ENCODE assay signal across 19 cellular contexts in genomic region chr1:180458807-180459206, GRCh38. TPM values are rescaled to one million over a fixed set of nuclear protein-coding genes. Genes with fewer than 3 reads are reported as not detected.
DNase-seq lines count a peak whose midpoint lies in the region; FAIRE-seq and TF ChIP-seq lines count a peak whose summit lies in the region.
"Had no signal": no experiment of that assay in that cellular context is flagged by ENCODE, and none has a peak within 500 bp of the region (broad histone marks: within the 10 kb centered on the region; RNA-seq: fewer than 3 reads in every experiment).

No MANE protein-coding gene starts in this region.

- H3K27ac ChIP-seq in VCaP (peak overlapping the region; percentile 16; the same call in 1 of the 2 replicates), small intestine (ENCODE audit: low read depth in 1 of 2, low read length in 1 of 2) (no peak overlapping the region), neural progenitor cell (no peak overlapping the region)
- H3K27ac ChIP-seq: BLaER1 treated with 17β-estradiol and CSF1 and Interleukin-3, amounts not matched to agents 10 nM and 100 nM had no signal

- H4K20me1 ChIP-seq in neural progenitor cell (ENCODE audit: low read depth), result no peaks in the 10 kb centered on the region

- WGBS in small intestine, 3 donors, result 75 to 93% (median 76%) methylated on average over 2 of the region's 2 CpGs

- no peak overlapping the region for H3K4me3 Mint-ChIP-seq in neural progenitor cell
- H3K4me3 Mint-ChIP-seq: B cell; CD8-positive, alpha-beta T cell; H9 had no signal

- peaks cover 0 to 2% of the 10 kb centered on the region in 2 donors for H3K4me1 ChIP-seq in small intestine (ENCODE audit: control insufficient read depth in 2 of 2, insufficient read depth in 1 of 2, low read depth in 1 of 2, low read length in 1 of 2)
- H3K4me1 ChIP-seq in neural progenitor cell, result no peaks in the 10 kb centered on the region
- H3K4me1 ChIP-seq: BLaER1 treated with 17β-estradiol and CSF1 and Interleukin-3, amounts not matched to agents 10 nM and 100 nM had no signal

- H3K27me3 Mint-ChIP-seq in neural progenitor cell (ENCODE audit: insufficient read depth, low read depth), result peaks cover 2% of the 10 kb centered on the region
- H3K27me3 Mint-ChIP-seq: B cell had no signal

- H3K36me3 ChIP-seq in small intestine (ENCODE audit: control insufficient read depth in 2 of 2, insufficient read depth in 2 of 2, low read length in 2 of 2) (no peaks in the 10 kb centered on the region), neural progenitor cell (no peaks in the 10 kb centered on the region)

- H3F3A ChIP-seq in neural progenitor cell (ENCODE audit: low read depth), result no peaks in the 10 kb centered on the region

- no peak overlapping the region for H3K4me2 ChIP-seq in neural progenitor cell
- H3K4me2 ChIP-seq: BLaER1 treated with 17β-estradiol and CSF1 and Interleukin-3, amounts not matched to agents 10 nM and 100 nM had no signal

- no peak overlapping the region for H2AFZ ChIP-seq in neural progenitor cell (replicated peaks)

- H3K27me3 ChIP-seq in small intestine (ENCODE audit: control insufficient read depth in 2 of 2, insufficient read depth in 2 of 2, low read length in 2 of 2) (no peaks in the 10 kb centered on the region), neural progenitor cell (no peaks in the 10 kb centered on the region)
- H3K27me3 ChIP-seq: BLaER1 treated with 17β-estradiol and CSF1 and Interleukin-3, amounts not matched to agents 10 nM and 100 nM had no signal

- peaks cover 44% of the 10 kb centered on the region for H3K36me3 Mint-ChIP-seq in neural progenitor cell

- peaks cover 39% of the 10 kb centered on the region for H3K9me3 Mint-ChIP-seq in neural progenitor cell

- no peak for TF ChIP-seq CTCF in VCaP (conservative IDR thresholded peaks at IDR 0.05)
- no peak for TF ChIP-seq CTCF in neural progenitor cell (IDR thresholded peaks at IDR 0.05)

- no peak overlapping the region for H3K27ac Mint-ChIP-seq in neural progenitor cell
- H3K27ac Mint-ChIP-seq: B cell; CD8-positive, alpha-beta T cell; H9 had no signal

- DNase-seq in frontal cortex (ENCODE audit: low spot score in 2 of 2), result no peak
- no peak for DNase-seq in small intestine
- no peak for DNase-seq in pons (ENCODE audit: low spot score)
- DNase-seq in neural progenitor cell (ENCODE audit: low spot score), result no peak
- DNase-seq in NCI-H748 (lab: John Stamatoyannopoulos, UW; ENCODE audit: unreplicated experiment), result no peak
- DNase-seq: 8988T; CD8-positive, alpha-beta T cell; DMS 273 treated with DMSO at 0.1 percent for 48 hours; DMS53; DND-41; EL; H9 had no signal

- peak; percentile 90 for FAIRE-seq in G401.6 (lab: Jason Lieb, UNC)
- peak; percentile 73 for FAIRE-seq in frontal cortex (lab: Jason Lieb, UNC)
- peak; percentile 74 for FAIRE-seq in small intestine (lab: Jason Lieb, UNC)
- FAIRE-seq: GM12891, GM19239, H1 had no signal

- H3K4me3 ChIP-seq in small intestine (ENCODE audit: low read depth in 1 of 2, low read length in 2 of 2), result no peak overlapping the region
- H3K4me3 ChIP-seq in neural progenitor cell, result no peak overlapping the region
- H3K4me3 ChIP-seq: BLaER1 treated with 17β-estradiol and CSF1 and Interleukin-3, amounts not matched to agents 10 nM and 100 nM had no signal

- peaks cover 26% of the 10 kb centered on the region for H3K79me2 ChIP-seq in neural progenitor cell (ENCODE audit: low read depth)

- H3K4me1 Mint-ChIP-seq in neural progenitor cell, result no peaks in the 10 kb centered on the region
- H3K4me1 Mint-ChIP-seq: H9 had no signal

- no peak overlapping the region for H3K9ac ChIP-seq in neural progenitor cell
- H3K9ac ChIP-seq: BLaER1 treated with 17β-estradiol and CSF1 and Interleukin-3, amounts not matched to agents 10 nM and 100 nM had no signal

- H3K9me3 ChIP-seq in small intestine (ENCODE audit: control insufficient read depth, low read depth) (no peaks in the 10 kb centered on the region), neural progenitor cell (ENCODE audit: low read depth) (peaks cover 5% of the 10 kb centered on the region)

RNA-seq across cellular contexts. Expression of gene ACBD6, which starts 43.6 kb away (rescaled TPM):
- 57.1 TPM for total RNA-seq in frontal cortex
- polyA plus RNA-seq in small intestine, result 10 to 100 TPM; 12.7 to 23.0 (median 18.4) TPM
- 36.8 and 53.9 TPM in 2 replicates for total RNA-seq in neural progenitor cell (ENCODE audit: low replicate concordance)
